ENCODE assay signal across 8 cellular contexts in the genomic region with DNA sequence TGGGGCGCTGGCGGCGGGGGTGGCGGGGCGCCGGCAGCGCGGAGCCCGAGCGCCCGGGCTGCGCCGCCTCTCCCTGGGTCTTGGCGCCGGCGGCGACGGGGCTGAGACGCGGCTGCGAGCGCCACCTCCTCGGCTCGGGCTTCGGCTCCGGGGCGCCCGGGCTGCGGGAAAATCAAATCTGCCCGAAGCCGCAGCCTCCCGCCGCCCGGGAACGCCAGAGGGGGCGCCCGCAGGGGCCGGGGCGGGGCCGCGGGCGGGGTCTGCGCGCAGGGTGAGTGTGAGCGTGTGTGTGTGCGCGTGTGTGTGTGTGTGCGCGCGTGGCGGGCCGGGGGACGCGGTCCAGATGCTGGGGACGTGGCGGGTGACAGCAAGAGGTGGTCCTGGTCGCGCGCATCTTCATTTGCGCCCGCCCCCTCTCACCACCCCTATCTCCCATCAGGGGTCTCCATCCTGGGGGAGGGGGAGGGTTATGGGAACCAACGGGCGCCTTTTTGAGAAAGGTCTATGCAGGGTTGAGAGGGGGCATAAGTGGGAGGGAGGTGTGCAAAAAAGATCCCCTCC. TPM values are rescaled to one million over a fixed set of nuclear protein-coding genes. Genes with fewer than 3 reads are reported as not detected.
DNase-seq lines count a peak whose midpoint lies in the region; ATAC-seq, FAIRE-seq and TF ChIP-seq lines count a peak whose summit lies in the region.

No MANE protein-coding gene starts in this region.

- H3K36me3 ChIP-seq in ES-I3 (ENCODE audit: insufficient read depth, low read length) (no peaks in the 10 kb centered on the region), pancreas (no peaks in the 10 kb centered on the region)

- H3K27ac Mint-ChIP-seq in activated T-helper 1 cell treated with anti-CD3 and anti-CD28 coated beads, Interleukin-12 subunit alpha, Interleukin-12 subunit beta, Interleukin-2, Interleukin-4 antibody, amounts not matched to agents 30 ng/mL and 10 ng/mL and 1 ng/mL, durations not matched to agents 14 hours and 24 hours and 36 hours, result no peak overlapping the region

- no peaks in the 10 kb centered on the region for H3K9me3 ChIP-seq in ES-I3 (ENCODE audit: control insufficient read depth, insufficient read depth, low read length)
- no peaks in the 10 kb centered on the region for H3K9me3 ChIP-seq in pancreas

- WGBS in pancreas, 2 donors, result 0 to 2% methylated on average over 34 to 63 of the region's 63 CpGs

- intact Hi-C loops in activated T-helper 1 cell treated with anti-CD3 and anti-CD28 coated beads, Interleukin-12 subunit alpha, Interleukin-12 subunit beta, Interleukin-2, Interleukin-4 antibody, amounts not matched to agents 30 ng/mL and 10 ng/mL and 1 ng/mL, durations not matched to agents 14 hours and 24 hours and 36 hours (cut with micrococcal nuclease), result no loop called here
- intact Hi-C loops in pancreas (cut with DNase I), result no loop called here

- no peaks in the 10 kb centered on the region for H3K27me3 ChIP-seq in pancreas

- peaks cover 42% of the 10 kb centered on the region for H3K27me3 Mint-ChIP-seq in activated T-helper 1 cell treated with anti-CD3 and anti-CD28 coated beads, Interleukin-12 subunit alpha, Interleukin-12 subunit beta, Interleukin-2, Interleukin-4 antibody, amounts not matched to agents 30 ng/mL and 10 ng/mL and 1 ng/mL, durations not matched to agents 14 hours and 24 hours and 36 hours (ENCODE audit: insufficient read depth)

- H3K4me1 Mint-ChIP-seq in activated T-helper 1 cell treated with anti-CD3 and anti-CD28 coated beads, Interleukin-12 subunit alpha, Interleukin-12 subunit beta, Interleukin-2, Interleukin-4 antibody, amounts not matched to agents 30 ng/mL and 10 ng/mL and 1 ng/mL, durations not matched to agents 14 hours and 24 hours and 36 hours (ENCODE audit: low read depth), result peaks cover 6% of the 10 kb centered on the region

- peaks cover 2% of the 10 kb centered on the region for H3K36me3 Mint-ChIP-seq in activated T-helper 1 cell treated with anti-CD3 and anti-CD28 coated beads, Interleukin-12 subunit alpha, Interleukin-12 subunit beta, Interleukin-2, Interleukin-4 antibody, amounts not matched to agents 30 ng/mL and 10 ng/mL and 1 ng/mL, durations not matched to agents 14 hours and 24 hours and 36 hours (ENCODE audit: low read depth)

- H3K9me3 Mint-ChIP-seq in activated T-helper 1 cell treated with anti-CD3 and anti-CD28 coated beads, Interleukin-12 subunit alpha, Interleukin-12 subunit beta, Interleukin-2, Interleukin-4 antibody, amounts not matched to agents 30 ng/mL and 10 ng/mL and 1 ng/mL, durations not matched to agents 14 hours and 24 hours and 36 hours, result no peaks in the 10 kb centered on the region

- TF ChIP-seq CTCF in pancreas (IDR thresholded peaks at IDR 0.05), result no peak

- H3K4me1 ChIP-seq in ES-I3 (ENCODE audit: insufficient read depth, low read length), result peaks cover 4% of the 10 kb centered on the region; the same call in 1 of the 2 replicates
- peaks cover 0 to 6% (median 5%) of the 10 kb centered on the region in 3 donors for H3K4me1 ChIP-seq in pancreas

- ATAC-seq in pancreas, result peak; percentile 67 to 84 (median 74)
- ATAC-seq in GM21737 (IDR thresholded peaks at IDR 0.05; ENCODE audit: unreplicated experiment), result no peak
- ATAC-seq in GM19467 (IDR thresholded peaks at IDR 0.05; ENCODE audit: unreplicated experiment), result no peak
- ATAC-seq in GM21619 (IDR thresholded peaks at IDR 0.05; ENCODE audit: unreplicated experiment), result no peak

- H3K4me3 Mint-ChIP-seq in activated T-helper 1 cell treated with anti-CD3 and anti-CD28 coated beads, Interleukin-12 subunit alpha, Interleukin-12 subunit beta, Interleukin-2, Interleukin-4 antibody, amounts not matched to agents 30 ng/mL and 10 ng/mL and 1 ng/mL, durations not matched to agents 14 hours and 24 hours and 36 hours, result peak overlapping the region; percentile 69

- peak overlapping the region in 3 of 4 donors; percentile 24 to 46 (median 37) for H3K4me3 ChIP-seq in pancreas

- H3K9ac ChIP-seq in ES-I3 (ENCODE audit: low read depth, low read length), result peak overlapping the region; percentile 59

- FAIRE-seq in frontal cortex (lab: Jason Lieb, UNC) (no peak), pancreas (lab: Jason Lieb, UNC) (no peak)

- DNase-seq in NCI-H1930 (lab: John Stamatoyannopoulos, UW) (peak; percentile 40 to 62), frontal cortex (ENCODE audit: low spot score in 2 of 2) (peak; percentile 62 to 68), pancreas (peak in 3 of 6 donors; percentile 40 to 77 (median 58))
- peak; percentile 34 for DNase-seq in activated T-helper 1 cell treated with anti-CD3 and anti-CD28 coated beads, Interleukin-12 subunit alpha, Interleukin-12 subunit beta, Interleukin-2, Interleukin-4 antibody, amounts not matched to agents 30 ng/mL and 10 ng/mL and 1 ng/mL, durations not matched to agents 14 hours and 24 hours and 36 hours (ENCODE audit: low spot score)

- H3K27ac ChIP-seq in pancreas, result no peak overlapping the region

RNA-seq across cellular contexts. Expression of gene CPNE5, which starts 0.7 kb away (rescaled TPM):
- total RNA-seq in activated T-helper 1 cell treated with anti-CD3 and anti-CD28 coated beads, Interleukin-12 subunit alpha, Interleukin-12 subunit beta, Interleukin-2, Interleukin-4 antibody, amounts not matched to agents 30 ng/mL and 10 ng/mL and 1 ng/mL, durations not matched to agents 14 hours and 24 hours and 36 hours, result 0.54 and 0.61 TPM in 2 replicates
- total RNA-seq in frontal cortex (12.6 TPM), pancreas (1 to 10 TPM in 1 of 6 donors, under 1 TPM in 5; 0.19 to 1.5 (median 0.34) TPM)
- polyA plus RNA-seq in pancreas, result 1 to 10 TPM in 1 of 2 donors, under 1 TPM in 1; 0.80 to 1.2 TPM

RNA-seq across cellular contexts. Expression of gene PPIL1, which starts 34.7 kb away (rescaled TPM):
- total RNA-seq in activated T-helper 1 cell treated with anti-CD3 and anti-CD28 coated beads, Interleukin-12 subunit alpha, Interleukin-12 subunit beta, Interleukin-2, Interleukin-4 antibody, amounts not matched to agents 30 ng/mL and 10 ng/mL and 1 ng/mL, durations not matched to agents 14 hours and 24 hours and 36 hours, result 60.2 and 62.6 TPM in 2 replicates
- total RNA-seq in frontal cortex (40.8 TPM), pancreas (10 to 100 TPM in 3 of 6 donors, 1 to 10 TPM in 3; 5.1 to 13.1 (median 8.5) TPM)
- polyA plus RNA-seq in pancreas, result 1 to 10 TPM; 7.7 to 9.7 TPM

RNA-seq across cellular contexts. Expression of gene C6orf89, which starts 45.9 kb away (rescaled TPM):
- total RNA-seq in activated T-helper 1 cell treated with anti-CD3 and anti-CD28 coated beads, Interleukin-12 subunit alpha, Interleukin-12 subunit beta, Interleukin-2, Interleukin-4 antibody, amounts not matched to agents 30 ng/mL and 10 ng/mL and 1 ng/mL, durations not matched to agents 14 hours and 24 hours and 36 hours, result 31.5 and 31.8 TPM in 2 replicates
- total RNA-seq in frontal cortex, result 28.9 TPM
- 10 to 100 TPM; 26.0 to 39.2 (median 31.9) TPM for total RNA-seq in pancreas
- 10 to 100 TPM; 11.6 to 15.9 TPM for polyA plus RNA-seq in pancreas

Comparison
In these comparisons a context has a peak if more than half of its experiments do, and no peak if none do; other contexts are left out.
1. ATAC-seq: peak in pancreas (4 of 4); none in GM21737 (single experiment), GM19467 (single experiment) and GM21619 (single experiment).